In genomic region chr2:172438741-172439508, GRCh38 we compare ENCODE assay signal across 13 cellular contexts. TPM values are rescaled to one million over a fixed set of nuclear protein-coding genes. Genes with fewer than 3 reads are reported as not detected.
DNase-seq lines count a peak whose midpoint lies in the region; TF ChIP-seq lines count a peak whose summit lies in the region.
"Had no signal": no experiment of that assay in that cellular context is flagged by ENCODE, and none has a peak within 500 bp of the region (broad histone marks: within the 10 kb centered on the region; RNA-seq: fewer than 3 reads in every experiment).

No MANE protein-coding gene starts in this region.

- H2AFZ ChIP-seq in smooth muscle cell (ENCODE audit: low read depth): no peak overlapping the region
- H2AFZ ChIP-seq: parathyroid adenoma had no signal

- peaks cover 3% of the 10 kb centered on the region for H3F3A ChIP-seq in smooth muscle cell (ENCODE audit: low read depth)

- 84% methylated on average over 8 of the region's 8 CpGs for WGBS in smooth muscle cell (ENCODE audit: low lambda C conversion rate)

- H3K9me3 Mint-ChIP-seq in activated CD4-positive, alpha-beta T cell treated with anti-CD3 and anti-CD28 coated beads, Interleukin-2, amount 10 ng/mL, durations not matched to agents 24 days and 14 days: no peaks in the 10 kb centered on the region
- H3K9me3 Mint-ChIP-seq: stimulated activated effector memory CD8-positive, alpha-beta T cell treated with anti-CD3 and anti-CD28 coated beads, Interleukin-12 subunit alpha, Interleukin-12 subunit beta, amount 100 ng/mL, for 72 hours had no signal

- H3K36me3 ChIP-seq in SK-N-MC (ENCODE audit: insufficient read depth, low read length): no peaks in the 10 kb centered on the region
- H3K36me3 ChIP-seq in smooth muscle cell (ENCODE audit: low read depth): no peaks in the 10 kb centered on the region
- H3K36me3 ChIP-seq: esophagus muscularis mucosa had no signal

- no peak for DNase-seq in activated CD4-positive, alpha-beta T cell treated with anti-CD3 and anti-CD28 coated beads, Interleukin-2, amount 10 ng/mL, durations not matched to agents 24 days and 14 days
- DNase-seq in activated CD4-positive, alpha-beta T cell treated with anti-CD3 and anti-CD28 coated beads for 1 hour: no peak
- DNase-seq in SK-N-MC (ENCODE audit: low read depth, low spot score) (peak; percentile 39), fibroblast of villous mesenchyme (ENCODE audit: low read depth) (peak; percentile 29), smooth muscle cell (lab: John Stamatoyannopoulos, UW; ENCODE audit: unreplicated experiment) (no peak), NCI-H1092 (lab: John Stamatoyannopoulos, UW) (no peak), NCI-H774 (lab: John Stamatoyannopoulos, UW) (no peak), foreskin melanocyte (no peak)
- DNase-seq: AML-193, NCI-H510A treated with DMSO at 0.1 percent for 48 hours had no signal

- H4K20me1 ChIP-seq in smooth muscle cell (ENCODE audit: low read depth): no peaks in the 10 kb centered on the region

- peaks cover 38% of the 10 kb centered on the region for H3K4me1 Mint-ChIP-seq in activated CD4-positive, alpha-beta T cell treated with anti-CD3 and anti-CD28 coated beads, Interleukin-2, amount 10 ng/mL, durations not matched to agents 24 days and 14 days

- H3K9me3 ChIP-seq in SK-N-MC (ENCODE audit: low read depth, low read length) (no peaks in the 10 kb centered on the region), smooth muscle cell (replicated peaks; ENCODE audit: low read depth) (no peaks in the 10 kb centered on the region)
- H3K9me3 ChIP-seq: esophagus muscularis mucosa had no signal

- no peak overlapping the region for H3K4me2 ChIP-seq in smooth muscle cell

- no peaks in the 10 kb centered on the region for H3K27me3 ChIP-seq in smooth muscle cell (ENCODE audit: low read depth)
- H3K27me3 ChIP-seq: esophagus muscularis mucosa had no signal

- H3K27me3 Mint-ChIP-seq in activated CD4-positive, alpha-beta T cell treated with anti-CD3 and anti-CD28 coated beads, Interleukin-2, amount 10 ng/mL, durations not matched to agents 24 days and 14 days: peaks cover 11% of the 10 kb centered on the region

- peak overlapping the region; percentile 6 for H3K4me3 Mint-ChIP-seq in activated CD4-positive, alpha-beta T cell treated with anti-CD3 and anti-CD28 coated beads, Interleukin-2, amount 10 ng/mL, durations not matched to agents 24 days and 14 days
- H3K4me3 Mint-ChIP-seq: stimulated activated effector memory CD8-positive, alpha-beta T cell treated with anti-CD3 and anti-CD28 coated beads, Interleukin-12 subunit alpha, Interleukin-12 subunit beta, amount 100 ng/mL, for 72 hours had no signal

- intact Hi-C loops in activated CD4-positive, alpha-beta T cell treated with anti-CD3 and anti-CD28 coated beads, Interleukin-2, amount 10 ng/mL, durations not matched to agents 24 days and 14 days (cut with micrococcal nuclease): loop anchor here (10.0 kb wide), 1 partner anchor 1514 kb away; the partner anchor contains the start of gene GORASP2

- peaks cover 21% of the 10 kb centered on the region for H3K4me1 ChIP-seq in smooth muscle cell (ENCODE audit: low read depth)
- H3K4me1 ChIP-seq: parathyroid adenoma had no signal

- H3K9ac ChIP-seq in SK-N-MC (ENCODE audit: insufficient read length) (no peak overlapping the region), smooth muscle cell (ENCODE audit: low read depth) (no peak overlapping the region)
- H3K9ac ChIP-seq: parathyroid adenoma had no signal

- H3K4me3 ChIP-seq in SK-N-MC: peak overlapping the region; percentile 5
- H3K4me3 ChIP-seq in fibroblast of villous mesenchyme (ENCODE audit: low read depth, low read length): no peak overlapping the region
- no peak overlapping the region for H3K4me3 ChIP-seq in smooth muscle cell
- H3K4me3 ChIP-seq: esophagus muscularis mucosa had no signal

- H3K27ac ChIP-seq in SK-N-MC (peak overlapping the region; percentile 4; the same call in 1 of the 2 replicates), smooth muscle cell (ENCODE audit: low read depth) (peak overlapping the region; percentile 40)
- H3K27ac ChIP-seq: esophagus muscularis mucosa, parathyroid adenoma had no signal

- H3K36me3 Mint-ChIP-seq in activated CD4-positive, alpha-beta T cell treated with anti-CD3 and anti-CD28 coated beads, Interleukin-2, amount 10 ng/mL, durations not matched to agents 24 days and 14 days (ENCODE audit: low read depth): peaks cover 2% of the 10 kb centered on the region
- H3K36me3 Mint-ChIP-seq: stimulated activated effector memory CD8-positive, alpha-beta T cell treated with anti-CD3 and anti-CD28 coated beads, Interleukin-12 subunit alpha, Interleukin-12 subunit beta, amount 100 ng/mL, for 72 hours had no signal

- H3K27ac Mint-ChIP-seq in activated CD4-positive, alpha-beta T cell treated with anti-CD3 and anti-CD28 coated beads, Interleukin-2, amount 10 ng/mL, durations not matched to agents 24 days and 14 days: no peak overlapping the region
- H3K27ac Mint-ChIP-seq: stimulated activated effector memory CD8-positive, alpha-beta T cell treated with anti-CD3 and anti-CD28 coated beads, Interleukin-12 subunit alpha, Interleukin-12 subunit beta, amount 100 ng/mL, for 72 hours had no signal

- TF ChIP-seq CTCF in fibroblast of villous mesenchyme (IDR thresholded peaks at IDR 0.05; ENCODE audit: insufficient read depth, low read depth, low read length) (no peak), smooth muscle cell (IDR thresholded peaks at IDR 0.05; ENCODE audit: borderline replicate concordance, insufficient read depth, poor library complexity, severe bottlenecking) (no peak)

- H3K79me2 ChIP-seq in smooth muscle cell (ENCODE audit: low read depth): peaks cover 15% of the 10 kb centered on the region

RNA-seq across cellular contexts. Expression of gene ITGA6, which starts 11.5 kb away (rescaled TPM):
- 0.68 and 0.85 TPM in 2 replicates for total RNA-seq in activated CD4-positive, alpha-beta T cell treated with anti-CD3 and anti-CD28 coated beads, Interleukin-2, amount 10 ng/mL, durations not matched to agents 24 days and 14 days
- 58.0 and 131 TPM in 2 replicates for total RNA-seq in fibroblast of villous mesenchyme
- total RNA-seq in smooth muscle cell: 188 and 198 TPM in 2 replicates
- polyA plus RNA-seq in smooth muscle cell: 11.8 and 54.7 TPM in 2 replicates

Comparison
In these comparisons a context has a peak if more than half of its experiments do, and no peak if none do; other contexts are left out.
1. DNase-seq: peak in SK-N-MC (single experiment) and fibroblast of villous mesenchyme (single experiment); none in activated CD4-positive, alpha-beta T cell treated with anti-CD3 and anti-CD28 coated beads, Interleukin-2, amount 10 ng/mL, durations not matched to agents 24 days and 14 days (single experiment), activated CD4-positive, alpha-beta T cell treated with anti-CD3 and anti-CD28 coated beads for 1 hour (single experiment), smooth muscle cell (single experiment), NCI-H1092 (single experiment), NCI-H774 (single experiment) and foreskin melanocyte (single experiment).
2. RNA of gene ITGA6, which starts 11.5 kb away (total RNA-seq): 188 to 198 TPM in smooth muscle cell and 58.0 to 131 TPM in fibroblast of villous mesenchyme; 0.68 to 0.85 TPM in activated CD4-positive, alpha-beta T cell treated with anti-CD3 and anti-CD28 coated beads, Interleukin-2, amount 10 ng/mL, durations not matched to agents 24 days and 14 days; every median in the first group is over 10 times any median in the second.